ENCODE assay signal across 1 cellular context in genomic region chr13:24630851-24631341, GRCh38.
TF ChIP-seq lines count a peak whose summit lies in the region.

No MANE protein-coding gene starts in this region.

TF ChIP-seq in IMR-90, 13 proteins besides CTCF, POLR2A, EP300 and RAD21 (continued from another document):
- TF ChIP-seq USF2 (IDR thresholded peaks at IDR 0.05; ENCODE audit: low read depth, low read length), result no peak
